In the genomic region with DNA sequence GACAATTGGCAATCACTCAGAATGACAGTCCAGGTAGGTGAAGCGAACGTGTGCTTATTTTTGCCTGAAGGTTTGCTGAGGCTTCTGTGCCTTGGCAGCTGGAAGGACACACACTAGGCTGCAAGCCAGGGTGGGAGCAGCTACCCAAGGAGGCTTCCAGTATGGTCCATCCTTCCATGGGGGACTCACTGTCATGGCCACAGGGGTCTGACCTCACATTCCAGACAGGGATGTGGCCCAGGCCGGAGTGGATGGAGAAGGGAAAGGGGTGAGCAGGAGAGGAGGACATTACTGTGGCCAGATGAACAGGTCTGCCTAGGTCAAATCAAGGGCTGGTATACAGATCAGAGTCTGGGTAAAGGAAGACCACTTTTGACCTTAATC, we compare ENCODE assay signal across 16 cellular contexts.
DNase-seq lines count a peak whose midpoint lies in the region; ATAC-seq and TF ChIP-seq lines count a peak whose summit lies in the region.
"Had no signal": no experiment of that assay in that cellular context is flagged by ENCODE, and none has a peak within 500 bp of the region (broad histone marks: within the 10 kb centered on the region; RNA-seq: fewer than 3 reads in every experiment).

No MANE protein-coding gene starts in this region.

- H3K27me3 Mint-ChIP-seq in nephron progenitor cell (ENCODE audit: low read depth, poor library complexity) = peaks cover 10% of the 10 kb centered on the region

- no peak for ATAC-seq in HG02884 (IDR thresholded peaks at IDR 0.05; ENCODE audit: unreplicated experiment)
- ATAC-seq: GM12878 had no signal

- peaks cover 4% of the 10 kb centered on the region for H3K9me3 Mint-ChIP-seq in nephron progenitor cell
- H3K9me3 Mint-ChIP-seq: IgD-negative memory B cell had no signal

- no peaks in the 10 kb centered on the region for H3K36me3 Mint-ChIP-seq in nephron progenitor cell (ENCODE audit: low read depth)
- H3K36me3 Mint-ChIP-seq: CD14-positive monocyte, IgD-negative memory B cell had no signal

- H3K27ac Mint-ChIP-seq in nephron progenitor cell = peak overlapping the region; percentile 8

- peak; percentile 28 for DNase-seq in activated CD8-positive, alpha-beta memory T cell treated with anti-CD3 and anti-CD28 coated beads, Interleukin-2, amount 50 U/mL, for 48 hours
- no peak for DNase-seq in activated CD8-positive, alpha-beta memory T cell treated with anti-CD3 and anti-CD28 coated beads for 24 hours
- DNase-seq in ecto neural progenitor cell (ENCODE audit: low spot score) (peak; percentile 14), nephron progenitor cell (no peak), GM19240 (ENCODE audit: insufficient read length, low spot score) (no peak), LoVo (ENCODE audit: low spot score) (no peak)
- DNase-seq: HCEC 1CT, MV-4-11, NCI-H1417 treated with DMSO at 0.1 percent for 48 hours, NCI-H2081 treated with DMSO at 0.1 percent for 48 hours, NCI-H526, OCI-M1 had no signal

- no peaks in the 10 kb centered on the region for H3K4me1 Mint-ChIP-seq in nephron progenitor cell
- H3K4me1 Mint-ChIP-seq: CD14-positive monocyte, IgD-negative memory B cell had no signal

- TF ChIP-seq CTCF in nephron progenitor cell (IDR thresholded peaks at IDR 0.05) = no peak

- no peak overlapping the region for H3K4me3 Mint-ChIP-seq in nephron progenitor cell
- H3K4me3 Mint-ChIP-seq: CD14-positive monocyte had no signal

Comparison
In these comparisons a context has a peak if more than half of its experiments do, and no peak if none do; other contexts are left out.
1. DNase-seq: peak in activated CD8-positive, alpha-beta memory T cell treated with anti-CD3 and anti-CD28 coated beads, Interleukin-2, amount 50 U/mL, for 48 hours (single experiment) and ecto neural progenitor cell (single experiment); none in activated CD8-positive, alpha-beta memory T cell treated with anti-CD3 and anti-CD28 coated beads for 24 hours (single experiment), nephron progenitor cell (single experiment), GM19240 (single experiment) and LoVo (single experiment).